In genomic region chrX:136064661-136065043, GRCh38 we compare ENCODE assay signal across 16 cellular contexts.
A peak's percentile ranks its signal among the peaks of the same experiment; 100 is the strongest.
DNase-seq lines count a peak whose midpoint lies in the region; ATAC-seq and TF ChIP-seq lines count a peak whose summit lies in the region.
"Had no signal": no experiment of that assay in that cellular context is flagged by ENCODE, and none has a peak within 500 bp of the region (broad histone marks: within the 10 kb centered on the region; RNA-seq: fewer than 3 reads in every experiment).

No MANE protein-coding gene starts in this region.

- H3K36me3 Mint-ChIP-seq in chondrocyte (ENCODE audit: low read depth), result no peaks in the 10 kb centered on the region
- H3K36me3 Mint-ChIP-seq: IgD-negative memory B cell, mesothelial cell of epicardium had no signal

- H3K4me3 Mint-ChIP-seq in stimulated activated naive CD8-positive, alpha-beta T cell treated with anti-CD3 and anti-CD28 coated beads, Interleukin-15, amount 100 ng/mL, for 72 hours, result peak overlapping the region; percentile 38 to 64
- H3K4me3 Mint-ChIP-seq in chondrocyte (ENCODE audit: unreplicated experiment), result peak overlapping the region; percentile 1
- H3K4me3 Mint-ChIP-seq: central memory CD8-positive, alpha-beta T cell; IgD-negative memory B cell; mesothelial cell of epicardium had no signal

- H3K4me1 Mint-ChIP-seq in stimulated activated naive CD8-positive, alpha-beta T cell treated with anti-CD3 and anti-CD28 coated beads, Interleukin-15, amount 100 ng/mL, for 72 hours, result peaks cover 14% of the 10 kb centered on the region
- H3K4me1 Mint-ChIP-seq in chondrocyte (ENCODE audit: low read depth), result peaks cover 51% of the 10 kb centered on the region
- H3K4me1 Mint-ChIP-seq: central memory CD8-positive, alpha-beta T cell; IgD-negative memory B cell; mesothelial cell of epicardium had no signal

- peak overlapping the region; percentile 40 to 63 for H3K27ac Mint-ChIP-seq in stimulated activated naive CD8-positive, alpha-beta T cell treated with anti-CD3 and anti-CD28 coated beads, Interleukin-15, amount 100 ng/mL, for 72 hours
- peak overlapping the region; percentile 78 for H3K27ac Mint-ChIP-seq in chondrocyte (ENCODE audit: unreplicated experiment)
- H3K27ac Mint-ChIP-seq: IgD-negative memory B cell, mesothelial cell of epicardium had no signal

- no peak for TF ChIP-seq POLR2A in ovary (IDR thresholded peaks at IDR 0.05)

- H3K27ac ChIP-seq in neutrophil, result peak overlapping the region; percentile 76
- no peak overlapping the region for H3K27ac ChIP-seq in ovary
- H3K27ac ChIP-seq: prostate gland had no signal

- intact Hi-C loops in ovary (cut with DNase I), result no loop called here

- H3K4me1 ChIP-seq in neutrophil (ENCODE audit: control insufficient read depth in 1 of 2, insufficient read depth in 1 of 2, low read depth in 1 of 2, low read length in 1 of 2) (peaks cover 34 to 38% of the 10 kb centered on the region in 2 experiments), ovary (ENCODE audit: insufficient read depth) (no peaks in the 10 kb centered on the region)
- H3K4me1 ChIP-seq: prostate gland had no signal

- H3K27me3 Mint-ChIP-seq in stimulated activated naive CD8-positive, alpha-beta T cell treated with anti-CD3 and anti-CD28 coated beads, Interleukin-15, amount 100 ng/mL, for 72 hours, result no peaks in the 10 kb centered on the region
- H3K27me3 Mint-ChIP-seq in chondrocyte (ENCODE audit: low read depth), result no peaks in the 10 kb centered on the region
- H3K27me3 Mint-ChIP-seq: central memory CD8-positive, alpha-beta T cell had no signal

- TF ChIP-seq CTCF in chondrocyte (IDR thresholded peaks at IDR 0.05) (no peak), neutrophil (IDR thresholded peaks at IDR 0.05) (no peak), ovary (IDR thresholded peaks at IDR 0.05) (no peak)

- no peak for TF ChIP-seq EP300 in ovary (IDR thresholded peaks at IDR 0.05)

- H3K9me3 ChIP-seq in neutrophil, result no peaks in the 10 kb centered on the region
- H3K9me3 ChIP-seq in ovary, result no peaks in the 10 kb centered on the region
- H3K9me3 ChIP-seq: prostate gland had no signal

- no peaks in the 10 kb centered on the region for H3K9me3 Mint-ChIP-seq in stimulated activated naive CD8-positive, alpha-beta T cell treated with anti-CD3 and anti-CD28 coated beads, Interleukin-15, amount 100 ng/mL, for 72 hours
- H3K9me3 Mint-ChIP-seq in chondrocyte (ENCODE audit: low read depth), result peaks cover 6% of the 10 kb centered on the region
- H3K9me3 Mint-ChIP-seq: central memory CD8-positive, alpha-beta T cell; IgD-negative memory B cell had no signal

- DNase-seq in stimulated activated naive CD8-positive, alpha-beta T cell treated with anti-CD3 and anti-CD28 coated beads, Interleukin-15, amount 100 ng/mL, for 72 hours, result no peak
- DNase-seq in stimulated activated naive CD8-positive, alpha-beta T cell treated with anti-CD3 and anti-CD28 coated beads, Interleukin-15, Interleukin-2, amounts not matched to agents 100 U/mL and 50 U/mL, for 24 hours, result no peak
- no peak for DNase-seq in chondrocyte (ENCODE audit: low spot score)
- no peak for DNase-seq in CD1c-positive myeloid dendritic cell (ENCODE audit: extremely low spot score)
- DNase-seq in ovary, result no peak
- DNase-seq: C1 segment of cervical spinal cord, NCI-H1092 treated with DMSO at 0.1 percent for 48 hours, NCI-H2227 treated with DMSO at 0.1 percent for 48 hours had no signal

- ATAC-seq in stimulated activated naive CD8-positive, alpha-beta T cell treated with anti-CD3 and anti-CD28 coated beads, Interleukin-15, amount 100 ng/mL, for 72 hours, result no peak
- ATAC-seq in stimulated activated naive CD8-positive, alpha-beta T cell treated with anti-CD3 and anti-CD28 coated beads, Interleukin-15, Interleukin-2, amounts not matched to agents 100 U/mL and 50 U/mL, for 24 hours, result no peak
- ATAC-seq in HG02981 (IDR thresholded peaks at IDR 0.05; ENCODE audit: unreplicated experiment) (no peak), GM21447 (IDR thresholded peaks at IDR 0.05; ENCODE audit: unreplicated experiment) (no peak)

- H3K27me3 ChIP-seq in neutrophil (no peaks in the 10 kb centered on the region), ovary (no peaks in the 10 kb centered on the region)

- H3K36me3 ChIP-seq in neutrophil, result no peaks in the 10 kb centered on the region
- no peaks in the 10 kb centered on the region for H3K36me3 ChIP-seq in ovary
- H3K36me3 ChIP-seq: prostate gland had no signal

- H3K4me3 ChIP-seq in neutrophil (ENCODE audit: low read depth in 1 of 2, low read length in 1 of 2) (no peak overlapping the region), ovary (no peak overlapping the region)
- H3K4me3 ChIP-seq: GM12878, prostate gland had no signal

- 31 to 48% (median 39%) methylated on average over 3 of the region's 3 CpGs for WGBS in ovary, 3 donors
